Comparison of ENCODE assay signal across 13 cellular contexts in genomic region chr5:61641748-61642565, GRCh38.
DNase-seq lines count a peak whose midpoint lies in the region; ATAC-seq and TF ChIP-seq lines count a peak whose summit lies in the region.
"Had no signal": no experiment of that assay in that cellular context is flagged by ENCODE, and none has a peak within 500 bp of the region (broad histone marks: within the 10 kb centered on the region; RNA-seq: fewer than 3 reads in every experiment).

No MANE protein-coding gene starts in this region.

- no peak for ATAC-seq in HG03095 (IDR thresholded peaks at IDR 0.05; ENCODE audit: unreplicated experiment)
- ATAC-seq in HG03175 (IDR thresholded peaks at IDR 0.05; ENCODE audit: unreplicated experiment), result no peak
- ATAC-seq: esophagus mucosa; naive thymus-derived CD8-positive, alpha-beta T cell had no signal

- peak; percentile 38 for TF ChIP-seq CTCF in AG04449 (IDR thresholded peaks at IDR 0.05; ENCODE audit: insufficient read depth, low read length, missing control alignments)
- peak; percentile 11 for TF ChIP-seq CTCF in GM12864 (IDR thresholded peaks at IDR 0.05; ENCODE audit: low read depth, low read length, missing control alignments)
- 0 out of 2 replicates have a peak, but pooled peaks have one; percentile 22 for TF ChIP-seq CTCF in WERI-Rb-1 (IDR thresholded peaks at IDR 0.05; ENCODE audit: low read depth, low read length)
- peak; percentile 8 for TF ChIP-seq CTCF in kidney epithelial cell (IDR thresholded peaks at IDR 0.05; ENCODE audit: insufficient read depth, low read length, poor library complexity, severe bottlenecking)

- no peaks in the 10 kb centered on the region for H3K36me3 ChIP-seq in WERI-Rb-1
- H3K36me3 ChIP-seq in kidney epithelial cell (ENCODE audit: control insufficient read depth, insufficient read depth, low read length), result no peaks in the 10 kb centered on the region
- H3K36me3 ChIP-seq: cardiac muscle cell had no signal

- no peaks in the 10 kb centered on the region for H3K9me3 ChIP-seq in WERI-Rb-1 (ENCODE audit: severe bottlenecking)

- CTCF ChIA-PET in AG04449 (lab: Yijun Ruan, JAX), result interaction anchor here (1.3 to 2.3 kb wide), 4 partner anchors 9 to 682 kb away, joined by 3 to 10 read pairs (median 4); no protein-coding TSS in a partner anchor

- H3K27me3 ChIP-seq in WERI-Rb-1 (ENCODE audit: insufficient read depth, low read depth, severe bottlenecking), result no peaks in the 10 kb centered on the region
- no peaks in the 10 kb centered on the region for H3K27me3 ChIP-seq in kidney epithelial cell (ENCODE audit: control insufficient read depth, insufficient read depth, low read length)

- no peak overlapping the region for H3K27ac ChIP-seq in WERI-Rb-1
- H3K27ac ChIP-seq: C4-2B, cardiac muscle cell had no signal

- POLR2A ChIA-PET in AG04449 (lab: Yijun Ruan, JAX), result no interaction called here

- DNase-seq in AG04449 (ENCODE audit: low read depth, low spot score) (no peak), GM12864 (ENCODE audit: low read depth) (no peak), WERI-Rb-1 (no peak), kidney epithelial cell (ENCODE audit: low read depth) (no peak), KG1 (lab: John Stamatoyannopoulos, UW) (no peak)
- no peak for DNase-seq in activated CD4-positive, alpha-beta T cell treated with anti-CD3 and anti-CD28 coated beads, Interleukin-2, amount 50 U/mL, for 1 hour
- DNase-seq: immature natural killer cell; naive thymus-derived CD8-positive, alpha-beta T cell had no signal

- H3K4me3 ChIP-seq in AG04449 (ENCODE audit: low read depth, low read length) (no peak overlapping the region), GM12864 (ENCODE audit: low read depth, low read length) (no peak overlapping the region), WERI-Rb-1 (ENCODE audit: low read depth, low read length) (no peak overlapping the region), kidney epithelial cell (ENCODE audit: low read depth, low read length) (no peak overlapping the region)
- H3K4me3 ChIP-seq: cardiac muscle cell had no signal
